In genomic region chr13:101941095-101941777, GRCh38 we compare ENCODE assay signal across 10 cellular contexts.
DNase-seq lines count a peak whose midpoint lies in the region; ATAC-seq, FAIRE-seq and TF ChIP-seq lines count a peak whose summit lies in the region.
"Had no signal": no experiment of that assay in that cellular context is flagged by ENCODE, and none has a peak within 500 bp of the region (broad histone marks: within the 10 kb centered on the region; RNA-seq: fewer than 3 reads in every experiment).

No MANE protein-coding gene starts in this region.

- H3K79me2 ChIP-seq in mesendoderm (ENCODE audit: control insufficient read depth, insufficient read depth, low read length), result no peaks in the 10 kb centered on the region

- H3K79me1 ChIP-seq in mesendoderm (ENCODE audit: low read length), result no peaks in the 10 kb centered on the region

- H3K27me3 Mint-ChIP-seq in WTC11 (ENCODE audit: low read depth), result no peaks in the 10 kb centered on the region
- no peaks in the 10 kb centered on the region for H3K27me3 Mint-ChIP-seq in T-helper 2 cell treated with Interferon-gamma antibody and Interleukin-4, amounts not matched to agents 5 μg/mL and 100 μg/mL, for 36 hours (ENCODE audit: low read depth)

- H3K4me1 ChIP-seq in mesendoderm (ENCODE audit: control insufficient read depth, low read depth, low read length), result no peaks in the 10 kb centered on the region
- H3K4me1 ChIP-seq: stomach had no signal

- POLR2A ChIA-PET in WTC11 (lab: Charles Lee), result no interaction called here

- H4K8ac ChIP-seq in mesendoderm (ENCODE audit: low read depth, low read length), result no peak overlapping the region

- no peak overlapping the region for H3K27ac ChIP-seq in mesendoderm (ENCODE audit: low read depth, low read length)
- H3K27ac ChIP-seq: stomach had no signal

- H2BK15ac ChIP-seq in mesendoderm (replicated peaks; ENCODE audit: low read depth), result no peak overlapping the region

- H3K18ac ChIP-seq in mesendoderm (ENCODE audit: low read length), result no peak overlapping the region

- H3K36me3 Mint-ChIP-seq in WTC11, result no peaks in the 10 kb centered on the region
- H3K36me3 Mint-ChIP-seq in T-helper 2 cell treated with Interferon-gamma antibody and Interleukin-4, amounts not matched to agents 5 μg/mL and 100 μg/mL, for 36 hours (ENCODE audit: low read depth), result no peaks in the 10 kb centered on the region

- no peak overlapping the region for H3K56ac ChIP-seq in mesendoderm (ENCODE audit: low read length)

- no peak overlapping the region for H3K9ac ChIP-seq in mesendoderm (ENCODE audit: low read length)

- no peak for FAIRE-seq in frontal cortex (lab: Jason Lieb, UNC)

- no peak overlapping the region for H3K23ac ChIP-seq in mesendoderm (ENCODE audit: low read length)

- H3K4ac ChIP-seq in mesendoderm (ENCODE audit: low read depth, low read length), result no peak overlapping the region

- H3K4me2 ChIP-seq in mesendoderm (ENCODE audit: low read length), result no peak overlapping the region

- H3K27me3 ChIP-seq in kidney epithelial cell (ENCODE audit: control insufficient read depth, insufficient read depth, low read length), result no peaks in the 10 kb centered on the region
- H3K27me3 ChIP-seq in mesendoderm (ENCODE audit: insufficient read depth, low read length, poor library complexity), result no peaks in the 10 kb centered on the region
- H3K27me3 ChIP-seq: stomach had no signal

- H2BK5ac ChIP-seq in mesendoderm (ENCODE audit: low read length), result no peak overlapping the region

- H3K9me3 Mint-ChIP-seq in WTC11, result no peaks in the 10 kb centered on the region
- H3K9me3 Mint-ChIP-seq in T-helper 2 cell treated with Interferon-gamma antibody and Interleukin-4, amounts not matched to agents 5 μg/mL and 100 μg/mL, for 36 hours, result no peaks in the 10 kb centered on the region
- H3K9me3 Mint-ChIP-seq: activated B cell treated with CpG ODN at 0.5 μM for 24 hours had no signal

- WGBS in mesendoderm (ENCODE audit: extremely low coverage, insufficient coverage, low lambda C conversion rate), result no CpG with 5 or more reads among the region's 2 CpGs

- H4K5ac ChIP-seq in mesendoderm (ENCODE audit: low read length), result no peak overlapping the region

- no peak overlapping the region for H3K4me3 Mint-ChIP-seq in WTC11
- H3K4me3 Mint-ChIP-seq in T-helper 2 cell treated with Interferon-gamma antibody and Interleukin-4, amounts not matched to agents 5 μg/mL and 100 μg/mL, for 36 hours, result no peak overlapping the region
- H3K4me3 Mint-ChIP-seq: activated B cell treated with CpG ODN at 0.5 μM for 24 hours had no signal

- TF ChIP-seq CTCF in AG10803 (conservative IDR thresholded peaks at IDR 0.05; ENCODE audit: low read length) (peak; percentile 39), WTC11 (IDR thresholded peaks at IDR 0.05) (no peak; the same call in 1 of the 2 replicates), kidney epithelial cell (IDR thresholded peaks at IDR 0.05; ENCODE audit: insufficient read depth, low read length, poor library complexity, severe bottlenecking) (peak; percentile 47)

- peak; percentile 14 for DNase-seq in AG10803 (ENCODE audit: low read depth)
- DNase-seq in HT-29 (ENCODE audit: low spot score), result peak; percentile 12
- DNase-seq in WTC11 (ENCODE audit: low spot score), result no peak
- no peak for DNase-seq in kidney epithelial cell (ENCODE audit: low read depth)
- no peak for DNase-seq in T-helper 2 cell treated with Interferon-gamma antibody and Interleukin-4, amounts not matched to agents 5 μg/mL and 100 μg/mL, for 36 hours (ENCODE audit: low spot score)
- DNase-seq in stimulated activated CD4-positive, alpha-beta T cell treated with anti-CD3 and anti-CD28 coated beads, Interleukin-4, amount 100 ng/mL, for 1 hour, result no peak
- no peak for DNase-seq in mesendoderm
- DNase-seq in frontal cortex (ENCODE audit: low spot score in 2 of 2), result no peak
- DNase-seq: activated B cell treated with CpG ODN at 0.5 μM for 24 hours, stomach had no signal

- H3K4me1 Mint-ChIP-seq in WTC11, result 0 out of 2 replicates have a peak, but pooled peaks cover 3% of the 10 kb centered on the region
- H3K4me1 Mint-ChIP-seq in T-helper 2 cell treated with Interferon-gamma antibody and Interleukin-4, amounts not matched to agents 5 μg/mL and 100 μg/mL, for 36 hours (ENCODE audit: low read depth), result no peaks in the 10 kb centered on the region
- H3K4me1 Mint-ChIP-seq: activated B cell treated with CpG ODN at 0.5 μM for 24 hours had no signal

- no peak overlapping the region for H2AK5ac ChIP-seq in mesendoderm (ENCODE audit: low read length)

- ATAC-seq in WTC11, result peak; percentile 26; the same call in 1 of the 2 replicates

- no peak overlapping the region for H3K4me3 ChIP-seq in AG10803 (ENCODE audit: low read length)
- H3K4me3 ChIP-seq in kidney epithelial cell (ENCODE audit: low read depth, low read length), result no peak overlapping the region
- no peak overlapping the region for H3K4me3 ChIP-seq in mesendoderm (ENCODE audit: low read length)
- H3K4me3 ChIP-seq: stomach had no signal

- H2BK120ac ChIP-seq in mesendoderm (ENCODE audit: low read depth, low read length), result no peak overlapping the region

- CTCF ChIA-PET in WTC11 (lab: Charles Lee), result interaction anchor here (0.6 to 1.9 kb wide), 9 partner anchors 8 to 796 kb away, joined by 3 to 32 read pairs (median 4); no protein-coding TSS in a partner anchor

- no peak overlapping the region for H3K27ac Mint-ChIP-seq in WTC11
- H3K27ac Mint-ChIP-seq in T-helper 2 cell treated with Interferon-gamma antibody and Interleukin-4, amounts not matched to agents 5 μg/mL and 100 μg/mL, for 36 hours, result no peak overlapping the region
- H3K27ac Mint-ChIP-seq: activated B cell treated with CpG ODN at 0.5 μM for 24 hours had no signal

- H3K36me3 ChIP-seq in kidney epithelial cell (ENCODE audit: control insufficient read depth, insufficient read depth, low read length) (no peaks in the 10 kb centered on the region), mesendoderm (ENCODE audit: control insufficient read depth, insufficient read depth, low read length) (no peaks in the 10 kb centered on the region)
- H3K36me3 ChIP-seq: stomach had no signal

TF ChIP-seq in WTC11, 78 proteins besides CTCF, POLR2A, EP300 and RAD21:
- TF ChIP-seq TCF7 (CRISPR knock-in tag; IDR thresholded peaks at IDR 0.05; ENCODE audit: low read depth) (no peak), KAT7 (CRISPR knock-in tag; IDR thresholded peaks at IDR 0.05; ENCODE audit: borderline replicate concordance) (no peak)

Comparison
In these comparisons a context has a peak if more than half of its experiments do, and no peak if none do; other contexts are left out.
1. DNase-seq: peak in AG10803 (single experiment) and HT-29 (single experiment); none in WTC11 (single experiment), kidney epithelial cell (single experiment), T-helper 2 cell treated with Interferon-gamma antibody and Interleukin-4, amounts not matched to agents 5 μg/mL and 100 μg/mL, for 36 hours (single experiment), stimulated activated CD4-positive, alpha-beta T cell treated with anti-CD3 and anti-CD28 coated beads, Interleukin-4, amount 100 ng/mL, for 1 hour (single experiment), mesendoderm (single experiment) and frontal cortex (0 of 2).